In the genomic region with DNA sequence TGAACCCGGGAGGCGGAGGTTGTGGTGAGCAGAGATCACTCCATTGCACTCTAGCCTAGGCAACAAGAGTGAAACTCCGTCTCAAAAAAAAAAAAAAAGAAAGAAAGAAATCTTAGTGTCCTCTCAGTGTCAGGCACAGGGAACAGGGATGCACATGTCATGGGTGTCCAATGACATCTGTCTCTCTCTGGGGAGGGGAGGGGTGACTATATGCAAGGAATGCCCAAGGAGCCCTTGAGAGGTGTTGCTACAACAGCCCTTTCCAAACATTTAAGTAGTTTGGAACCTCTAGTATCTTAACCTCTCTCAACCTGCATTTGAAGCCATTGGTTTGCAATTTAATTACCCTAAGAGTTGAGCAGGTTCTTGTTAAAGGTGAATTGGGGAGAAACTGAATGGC, we compare ENCODE assay signal across 22 cellular contexts. TPM values are rescaled to one million over a fixed set of nuclear protein-coding genes. Genes with fewer than 3 reads are reported as not detected.
A peak's percentile ranks its signal among the peaks of the same experiment; 100 is the strongest.
DNase-seq lines count a peak whose midpoint lies in the region; ATAC-seq and TF ChIP-seq lines count a peak whose summit lies in the region.
"Had no signal": no experiment of that assay in that cellular context is flagged by ENCODE, and none has a peak within 500 bp of the region (broad histone marks: within the 10 kb centered on the region; RNA-seq: fewer than 3 reads in every experiment).

No MANE protein-coding gene starts in this region.

- no peaks in the 10 kb centered on the region for H3K27me3 ChIP-seq in ascending aorta
- H3K27me3 ChIP-seq: cardiac muscle cell had no signal

- H3K4me1 Mint-ChIP-seq in IgD-negative memory B cell: peaks cover 24 to 32% (median 26%) of the 10 kb centered on the region in 3 donors
- peaks cover 22% of the 10 kb centered on the region for H3K4me1 Mint-ChIP-seq in memory B cell
- H3K4me1 Mint-ChIP-seq in stimulated activated naive B cell treated with anti-CD40 and anti-IgM and Interleukin-4, amounts not matched to agents 10 μg/mL and 1 μg/mL and 100 μg/mL, for 72 hours: peaks cover 23 to 43% of the 10 kb centered on the region in 2 donors
- H3K4me1 Mint-ChIP-seq: activated naive CD4-positive, alpha-beta T cell treated with anti-CD3 and anti-CD28 coated beads, Interleukin-2, amount 10 ng/mL, durations not matched to agents 7 days and 5 days had no signal

- TF ChIP-seq CTCF in ascending aorta (IDR thresholded peaks at IDR 0.05): no peak

- peaks cover 0 to 5% (median 0%) of the 10 kb centered on the region in 3 donors for H3K9me3 Mint-ChIP-seq in IgD-negative memory B cell
- peaks cover 4% of the 10 kb centered on the region for H3K9me3 Mint-ChIP-seq in memory B cell
- H3K9me3 Mint-ChIP-seq in stimulated activated naive B cell treated with anti-CD40 and anti-IgM and Interleukin-4, amounts not matched to agents 10 μg/mL and 1 μg/mL and 100 μg/mL, for 72 hours: peaks cover 0 to 3% of the 10 kb centered on the region in 2 donors
- H3K9me3 Mint-ChIP-seq: activated B cell treated with CpG ODN at 0.5 μM for 24 hours; activated T-helper 1 cell treated with anti-CD3 and anti-CD28 coated beads, Interleukin-12 subunit alpha, Interleukin-12 subunit beta, Interleukin-2, Interleukin-4 antibody, amounts not matched to agents 30 ng/mL and 10 ng/mL and 1 ng/mL, durations not matched to agents 14 hours and 24 hours and 36 hours; dendritic cell treated with granulocyte-macrophage colony-stimulating factor and Interleukin-4, amounts not matched to agents 40 ng/mL and 50 ng/mL, for 4 days had no signal

- H3K36me3 ChIP-seq in ascending aorta: peaks cover 16 to 57% of the 10 kb centered on the region in 2 donors

- H3K4me3 ChIP-seq in ascending aorta: no peak overlapping the region
- H3K4me3 ChIP-seq: cardiac muscle cell had no signal

- peaks cover 9 to 32% of the 10 kb centered on the region in 2 donors for H3K4me1 ChIP-seq in ascending aorta

- no peak for ATAC-seq in memory B cell (ENCODE audit: low read depth)
- ATAC-seq in stimulated activated naive B cell treated with anti-CD40 and anti-IgM and Interleukin-4, amounts not matched to agents 10 μg/mL and 1 μg/mL and 100 μg/mL, for 72 hours (replicated peaks): no peak
- ATAC-seq in HG02981 (IDR thresholded peaks at IDR 0.05; ENCODE audit: unreplicated experiment): no peak
- ATAC-seq in GM18873 (IDR thresholded peaks at IDR 0.05; ENCODE audit: low FRiP score, unreplicated experiment): no peak
- ATAC-seq: HepG2; naive thymus-derived CD4-positive, alpha-beta T cell had no signal

- H3K27ac Mint-ChIP-seq in IgD-negative memory B cell: peak overlapping the region in 2 of 3 donors; percentile 71 to 84
- H3K27ac Mint-ChIP-seq in memory B cell: peak overlapping the region; percentile 100
- peak overlapping the region; percentile 47 for H3K27ac Mint-ChIP-seq in stimulated activated naive B cell treated with anti-CD40 and anti-IgM and Interleukin-4, amounts not matched to agents 10 μg/mL and 1 μg/mL and 100 μg/mL, for 72 hours
- H3K27ac Mint-ChIP-seq: activated naive CD4-positive, alpha-beta T cell treated with anti-CD3 and anti-CD28 coated beads, Interleukin-2, amount 10 ng/mL, durations not matched to agents 7 days and 5 days; activated T-helper 1 cell treated with anti-CD3 and anti-CD28 coated beads, Interleukin-12 subunit alpha, Interleukin-12 subunit beta, Interleukin-2, Interleukin-4 antibody, amounts not matched to agents 30 ng/mL and 10 ng/mL and 1 ng/mL, durations not matched to agents 14 hours and 24 hours and 36 hours; CD4-positive, alpha-beta memory T cell; dendritic cell treated with granulocyte-macrophage colony-stimulating factor and Interleukin-4, amounts not matched to agents 40 ng/mL and 50 ng/mL, for 4 days; naive thymus-derived CD4-positive, alpha-beta T cell had no signal

- intact Hi-C loops in ascending aorta (cut with DNase I): no loop called here

- peaks cover 14% of the 10 kb centered on the region for H3K36me3 Mint-ChIP-seq in IgD-negative memory B cell
- peaks cover 49% of the 10 kb centered on the region for H3K36me3 Mint-ChIP-seq in memory B cell
- peaks cover 29 to 56% of the 10 kb centered on the region in 2 donors for H3K36me3 Mint-ChIP-seq in stimulated activated naive B cell treated with anti-CD40 and anti-IgM and Interleukin-4, amounts not matched to agents 10 μg/mL and 1 μg/mL and 100 μg/mL, for 72 hours
- H3K36me3 Mint-ChIP-seq: CD4-positive, alpha-beta memory T cell had no signal

- H3K27me3 Mint-ChIP-seq in IgD-negative memory B cell (no peaks in the 10 kb centered on the region), memory B cell (no peaks in the 10 kb centered on the region)
- H3K27me3 Mint-ChIP-seq in stimulated activated naive B cell treated with anti-CD40 and anti-IgM and Interleukin-4, amounts not matched to agents 10 μg/mL and 1 μg/mL and 100 μg/mL, for 72 hours: no peaks in the 10 kb centered on the region
- H3K27me3 Mint-ChIP-seq: activated B cell treated with CpG ODN at 0.5 μM for 24 hours; CD4-positive, alpha-beta memory T cell; dendritic cell treated with granulocyte-macrophage colony-stimulating factor and Interleukin-4, amounts not matched to agents 40 ng/mL and 50 ng/mL, for 4 days had no signal

- DNase-seq in ascending aorta (ENCODE audit: low spot score in 2 of 2): no peak
- DNase-seq in memory B cell (ENCODE audit: low spot score in 2 of 2): no peak
- no peak for DNase-seq in stimulated activated naive B cell treated with anti-CD40 and anti-IgM and Interleukin-4, amounts not matched to agents 10 μg/mL and 1 μg/mL and 100 μg/mL, for 72 hours
- no peak for DNase-seq in COR-L47 (lab: John Stamatoyannopoulos, UW)
- DNase-seq: activated B cell treated with CpG ODN at 0.5 μM for 24 hours; activated naive CD4-positive, alpha-beta T cell treated with anti-CD3 and anti-CD28 coated beads, Interleukin-2, amount 10 ng/mL, durations not matched to agents 7 days and 5 days; CD4-positive, alpha-beta memory T cell; DMS153; H9; naive thymus-derived CD4-positive, alpha-beta T cell; NCI-H1105 treated with DMSO at 0.1 percent for 48 hours; nucleus accumbens; SHP77; stimulated activated CD4-positive, alpha-beta T cell treated with anti-CD3 and anti-CD28 coated beads, Interleukin-4, amount 100 ng/mL, for 1 hour; stimulated activated naive CD4-positive, alpha-beta T cell treated with Interleukin-2 at 50 U/mL for 16 hours had no signal

- H3K9me3 ChIP-seq in ascending aorta: no peaks in the 10 kb centered on the region

- peak overlapping the region; percentile 83 to 90 for H3K27ac ChIP-seq in ascending aorta

- H3K4me3 Mint-ChIP-seq in IgD-negative memory B cell: no peak overlapping the region
- H3K4me3 Mint-ChIP-seq in memory B cell: no peak overlapping the region
- no peak overlapping the region for H3K4me3 Mint-ChIP-seq in stimulated activated naive B cell treated with anti-CD40 and anti-IgM and Interleukin-4, amounts not matched to agents 10 μg/mL and 1 μg/mL and 100 μg/mL, for 72 hours
- H3K4me3 Mint-ChIP-seq: activated B cell treated with CpG ODN at 0.5 μM for 24 hours; activated naive CD4-positive, alpha-beta T cell treated with anti-CD3 and anti-CD28 coated beads, Interleukin-2, amount 10 ng/mL, durations not matched to agents 7 days and 5 days; activated T-helper 1 cell treated with anti-CD3 and anti-CD28 coated beads, Interleukin-12 subunit alpha, Interleukin-12 subunit beta, Interleukin-2, Interleukin-4 antibody, amounts not matched to agents 30 ng/mL and 10 ng/mL and 1 ng/mL, durations not matched to agents 14 hours and 24 hours and 36 hours; CD4-positive, alpha-beta memory T cell; dendritic cell treated with granulocyte-macrophage colony-stimulating factor and Interleukin-4, amounts not matched to agents 40 ng/mL and 50 ng/mL, for 4 days; H9; naive thymus-derived CD4-positive, alpha-beta T cell had no signal

RNA-seq across cellular contexts. Expression of gene PDLIM1, which starts 28.9 kb away (rescaled TPM):
- 357 TPM for polyA plus RNA-seq in IgD-negative memory B cell
- 191 TPM for total RNA-seq in ascending aorta

Comparison
In these comparisons a context has a peak if more than half of its experiments do, and no peak if none do; other contexts are left out.
1. H3K27ac Mint-ChIP-seq: peak in every context shown above with its lines; median percentile 100 in memory B cell; 78 in IgD-negative memory B cell; 47 in stimulated activated naive B cell treated with anti-CD40 and anti-IgM and Interleukin-4, amounts not matched to agents 10 μg/mL and 1 μg/mL and 100 μg/mL, for 72 hours.